ENCODE assay signal across 8 cellular contexts in genomic region chr21:28885853-28886177, GRCh38.
DNase-seq lines count a peak whose midpoint lies in the region; ATAC-seq and TF ChIP-seq lines count a peak whose summit lies in the region.

No MANE protein-coding gene starts in this region.

- TF ChIP-seq CTCF in 22Rv1 (IDR thresholded peaks at IDR 0.05): no peak
- no peak for TF ChIP-seq CTCF in GM23338 (conservative IDR thresholded peaks at IDR 0.05; ENCODE audit: low read depth in 2 of 2)

- peak overlapping the region; percentile 97; the same call in 2 of the 3 replicates for H3K4me3 Mint-ChIP-seq in GM23338
- H3K4me3 Mint-ChIP-seq in activated naive CD8-positive, alpha-beta T cell treated with anti-CD3 and anti-CD28 coated beads, Interleukin-2, amount 50 U/mL, for 24 hours: peak overlapping the region; percentile 89
- peak overlapping the region in 7 of 10 donors; percentile 19 to 98 (median 94) for H3K4me3 Mint-ChIP-seq in naive thymus-derived CD8-positive, alpha-beta T cell

- in situ Hi-C loops in G401 (cut with HindIII; ENCODE audit: low sequenced_read_pairs): no loop called here

- H3F3A ChIP-seq in GM23338 (replicated peaks; ENCODE audit: low read depth): no peaks in the 10 kb centered on the region

- DNase-seq in GM23338 (ENCODE audit: low spot score) (no peak), G401 (ENCODE audit: low spot score) (no peak), NCI-H2196 (lab: John Stamatoyannopoulos, UW; ENCODE audit: unreplicated experiment) (no peak)
- no peak for DNase-seq in activated naive CD8-positive, alpha-beta T cell treated with anti-CD3 and anti-CD28 coated beads, Interleukin-2, amount 50 U/mL, for 24 hours
- DNase-seq in naive thymus-derived CD8-positive, alpha-beta T cell: no peak

- no peaks in the 10 kb centered on the region for H4K20me1 ChIP-seq in GM23338 (replicated peaks; ENCODE audit: insufficient read depth)

- H3K27ac ChIP-seq in 22Rv1 (peak overlapping the region; percentile 93), GM23338 (ENCODE audit: low read depth) (no peak overlapping the region)

- H3K27me3 Mint-ChIP-seq in GM23338 (ENCODE audit: insufficient read depth, low read depth, poor library complexity): peaks cover 6% of the 10 kb centered on the region
- peaks cover 6% of the 10 kb centered on the region for H3K27me3 Mint-ChIP-seq in activated naive CD8-positive, alpha-beta T cell treated with anti-CD3 and anti-CD28 coated beads, Interleukin-2, amount 50 U/mL, for 24 hours
- H3K27me3 Mint-ChIP-seq in naive thymus-derived CD8-positive, alpha-beta T cell: peaks cover 0 to 10% (median 0%) of the 10 kb centered on the region in 5 donors

- H3K9me3 Mint-ChIP-seq in GM23338: peaks cover 4% of the 10 kb centered on the region; the same call in 2 of the 3 replicates
- H3K9me3 Mint-ChIP-seq in activated naive CD8-positive, alpha-beta T cell treated with anti-CD3 and anti-CD28 coated beads, Interleukin-2, amount 50 U/mL, for 24 hours: no peaks in the 10 kb centered on the region
- H3K9me3 Mint-ChIP-seq in naive thymus-derived CD8-positive, alpha-beta T cell: peaks cover 0 to 1% (median 0%) of the 10 kb centered on the region in 9 donors

- H2AFZ ChIP-seq in GM23338: peak overlapping the region; percentile 94

- H3K79me2 ChIP-seq in GM23338 (replicated peaks; ENCODE audit: insufficient read depth): 0 out of 2 replicates have a peak, but pooled peaks cover 2% of the 10 kb centered on the region

- POLR2A ChIA-PET in naive thymus-derived CD8-positive, alpha-beta T cell (lab: Charles Lee): interaction anchor here (0.6 to 1.9 kb wide), 4 partner anchors 57 to 192 kb away, joined by 3 to 6 read pairs (median 3); partner anchors contain the start of genes RWDD2B and USP16

- H3K9me2 ChIP-seq in GM23338 (ENCODE audit: insufficient read depth): no peaks in the 10 kb centered on the region

- peaks cover 7% of the 10 kb centered on the region; the same call in 1 of the 2 replicates for H3K36me3 ChIP-seq in GM23338 (ENCODE audit: insufficient read depth)

- H3K4me1 ChIP-seq in GM23338 (ENCODE audit: insufficient read depth): no peaks in the 10 kb centered on the region

- no peak for ATAC-seq in GM23338
- no peak for ATAC-seq in activated naive CD8-positive, alpha-beta T cell treated with anti-CD3 and anti-CD28 coated beads, Interleukin-2, amount 50 U/mL, for 24 hours
- ATAC-seq in naive thymus-derived CD8-positive, alpha-beta T cell: no peak
- ATAC-seq in GM19455 (IDR thresholded peaks at IDR 0.05; ENCODE audit: unreplicated experiment): no peak
- no peak for ATAC-seq in GM21390 (IDR thresholded peaks at IDR 0.05; ENCODE audit: unreplicated experiment)

- H3K4me1 Mint-ChIP-seq in GM23338: no peaks in the 10 kb centered on the region
- peaks cover 20% of the 10 kb centered on the region for H3K4me1 Mint-ChIP-seq in activated naive CD8-positive, alpha-beta T cell treated with anti-CD3 and anti-CD28 coated beads, Interleukin-2, amount 50 U/mL, for 24 hours
- peaks cover 15 to 24% (median 20%) of the 10 kb centered on the region in 4 donors for H3K4me1 Mint-ChIP-seq in naive thymus-derived CD8-positive, alpha-beta T cell

- peaks cover 13% of the 10 kb centered on the region; the same call in 2 of the 3 replicates for H3K36me3 Mint-ChIP-seq in GM23338 (ENCODE audit: low read depth)
- peaks cover 17% of the 10 kb centered on the region for H3K36me3 Mint-ChIP-seq in activated naive CD8-positive, alpha-beta T cell treated with anti-CD3 and anti-CD28 coated beads, Interleukin-2, amount 50 U/mL, for 24 hours (ENCODE audit: low read depth)
- peaks cover 0 to 16% (median 13%) of the 10 kb centered on the region in 3 donors for H3K36me3 Mint-ChIP-seq in naive thymus-derived CD8-positive, alpha-beta T cell

- H3K27ac Mint-ChIP-seq in GM23338: no peak overlapping the region
- H3K27ac Mint-ChIP-seq in activated naive CD8-positive, alpha-beta T cell treated with anti-CD3 and anti-CD28 coated beads, Interleukin-2, amount 50 U/mL, for 24 hours: peak overlapping the region; percentile 95
- peak overlapping the region; percentile 18 to 100 (median 98) for H3K27ac Mint-ChIP-seq in naive thymus-derived CD8-positive, alpha-beta T cell

- peak overlapping the region; percentile 72 for H3K4me3 ChIP-seq in GM23338

- H3K27me3 ChIP-seq in GM23338 (ENCODE audit: insufficient read depth): no peaks in the 10 kb centered on the region

- no peak overlapping the region; the same call in 1 of the 2 replicates for H3K4me2 ChIP-seq in GM23338

TF ChIP-seq in GM23338, 12 proteins besides CTCF, POLR2A, EP300 and RAD21:
- no peak for TF ChIP-seq NANOG (IDR thresholded peaks at IDR 0.05; ENCODE audit: borderline replicate concordance)
- TF ChIP-seq POLR2AphosphoS5 (IDR thresholded peaks at IDR 0.05; ENCODE audit: low read depth): no peak
- no peak for TF ChIP-seq EZH2 (IDR thresholded peaks at IDR 0.05; ENCODE audit: low read depth, unreplicated experiment)
- no peak for TF ChIP-seq ZNF331 (CRISPR knock-in tag; IDR thresholded peaks at IDR 0.05; ENCODE audit: low read depth)
